35 cellular contexts compared by ENCODE assay signal in the genomic region with DNA sequence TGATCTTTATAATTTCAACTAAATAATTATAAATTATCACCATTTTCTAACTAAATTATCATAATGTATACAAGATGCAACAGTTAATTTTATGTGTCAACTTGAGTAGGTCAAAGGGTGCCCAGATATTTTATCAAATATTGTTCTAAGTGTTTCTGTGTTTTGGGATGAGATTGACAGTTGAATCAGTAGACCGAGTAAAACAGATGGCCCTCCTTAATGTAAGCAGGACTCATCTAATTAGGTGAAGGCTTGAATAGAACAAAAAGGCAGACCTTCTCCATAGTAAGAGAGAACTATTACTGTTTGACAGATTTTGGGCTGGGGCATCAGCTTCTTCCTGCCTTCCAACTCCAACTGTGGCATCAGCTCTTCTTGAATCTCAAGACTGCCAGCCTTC.
"Had no signal": no experiment of that assay in that cellular context is flagged by ENCODE, and none has a peak within 500 bp of the region (broad histone marks: within the 10 kb centered on the region; RNA-seq: fewer than 3 reads in every experiment).

No MANE protein-coding gene starts in this region.

- H3K27ac Mint-ChIP-seq: activated B cell treated with CpG ODN at 0.5 μM for 24 hours; activated CD4-positive, alpha-beta memory T cell treated with anti-CD3 and anti-CD28 coated beads for 36 hours; activated naive CD4-positive, alpha-beta T cell treated with anti-CD3 and anti-CD28 coated beads, Interleukin-2, amount 10 ng/mL, durations not matched to agents 7 days and 5 days; activated naive CD8-positive, alpha-beta T cell; activated naive CD8-positive, alpha-beta T cell treated with anti-CD3 and anti-CD28 coated beads, Interleukin-2, amount 50 U/mL, for 24 hours; activated T-helper 1 cell treated with anti-CD3 and anti-CD28 coated beads, Interleukin-12 subunit alpha, Interleukin-12 subunit beta, Interleukin-2, Interleukin-4 antibody, amounts not matched to agents 30 ng/mL and 10 ng/mL and 1 ng/mL, durations not matched to agents 14 hours and 24 hours and 36 hours; brain had no signal

- DNase-seq: activated B cell treated with CpG ODN at 0.5 μM for 24 hours; activated CD4-positive, alpha-beta memory T cell treated with anti-CD3 and anti-CD28 coated beads for 36 hours; activated CD4-positive, alpha-beta T cell treated with anti-CD3 and anti-CD28 coated beads for 4 hours; activated CD4-positive, alpha-beta T cell treated with anti-CD3 and anti-CD28 coated beads, Interleukin-2, amount 50 U/mL, for 1 hour; activated CD4-positive, CD25-positive, alpha-beta regulatory T cell treated with anti-CD3 and anti-CD28 coated beads, Interleukin-2, amount 50 U/mL, for 72 hours; activated CD8-positive, alpha-beta memory T cell treated with anti-CD3 and anti-CD28 coated beads, Interleukin-2, amount 50 U/mL, for 4 hours; activated naive CD4-positive, alpha-beta T cell treated with anti-CD3 and anti-CD28 coated beads, Interleukin-2, amount 10 ng/mL, durations not matched to agents 7 days and 5 days; activated naive CD8-positive, alpha-beta T cell treated with anti-CD3 and anti-CD28 coated beads, Interleukin-2, amount 50 U/mL, for 24 hours; activated T-cell treated with anti-CD3 and anti-CD28 coated beads for 4 hours; activated T-cell treated with anti-CD3 and anti-CD28 coated beads, Interleukin-2, amount 50 U/mL, for 4 hours; anterior cingulate cortex; caudate nucleus; cerebellar nuclear complex; Karpas-422; NCI-H1048; NCI-H1105 treated with DMSO at 0.1 percent for 48 hours; NCI-H1436; NCI-H1694; NCI-H1930; NCI-H2081 treated with DMSO at 0.1 percent for 48 hours; NCI-H2227 treated with DMSO at 0.1 percent for 48 hours; NCI-H526 treated with DMSO at 0.1 percent for 48 hours; NCI-H774; SHP77; SJCRH30; SW 1271; T-helper 1 cell; T-helper 2 cell; T-helper 9 cell had no signal

- H3K4me1 ChIP-seq: SJCRH30 had no signal

- H3K27me3 Mint-ChIP-seq: activated B cell treated with CpG ODN at 0.5 μM for 24 hours; activated CD4-positive, alpha-beta memory T cell treated with anti-CD3 and anti-CD28 coated beads for 36 hours; activated naive CD4-positive, alpha-beta T cell treated with anti-CD3 and anti-CD28 coated beads, Interleukin-2, amount 10 ng/mL, durations not matched to agents 7 days and 5 days; activated naive CD8-positive, alpha-beta T cell; activated naive CD8-positive, alpha-beta T cell treated with anti-CD3 and anti-CD28 coated beads, Interleukin-2, amount 50 U/mL, for 24 hours; brain had no signal

- H3K27ac ChIP-seq: SJCRH30, VCaP had no signal

- H3K27me3 ChIP-seq: SJCRH30 had no signal

- H3K4me1 Mint-ChIP-seq: activated B cell treated with CpG ODN at 0.5 μM for 24 hours; activated naive CD4-positive, alpha-beta T cell treated with anti-CD3 and anti-CD28 coated beads, Interleukin-2, amount 10 ng/mL, durations not matched to agents 7 days and 5 days; activated naive CD8-positive, alpha-beta T cell treated with anti-CD3 and anti-CD28 coated beads, Interleukin-2, amount 50 U/mL, for 24 hours; brain had no signal

- H3K9me3 Mint-ChIP-seq: activated T-cell treated with anti-CD3 and anti-CD28 coated beads, Interleukin-2, amount 50 U/mL, for 4 hours; activated T-helper 1 cell treated with anti-CD3 and anti-CD28 coated beads, Interleukin-12 subunit alpha, Interleukin-12 subunit beta, Interleukin-2, Interleukin-4 antibody, amounts not matched to agents 30 ng/mL and 10 ng/mL and 1 ng/mL, durations not matched to agents 14 hours and 24 hours and 36 hours had no signal

- H3K4me3 Mint-ChIP-seq: activated B cell treated with CpG ODN at 0.5 μM for 24 hours; activated CD4-positive, alpha-beta memory T cell treated with anti-CD3 and anti-CD28 coated beads for 36 hours; activated naive CD4-positive, alpha-beta T cell treated with anti-CD3 and anti-CD28 coated beads, Interleukin-2, amount 10 ng/mL, durations not matched to agents 7 days and 5 days; activated naive CD8-positive, alpha-beta T cell; activated naive CD8-positive, alpha-beta T cell treated with anti-CD3 and anti-CD28 coated beads, Interleukin-2, amount 50 U/mL, for 24 hours; activated T-cell treated with anti-CD3 and anti-CD28 coated beads, Interleukin-2, amount 50 U/mL, for 4 hours; activated T-helper 1 cell treated with anti-CD3 and anti-CD28 coated beads, Interleukin-12 subunit alpha, Interleukin-12 subunit beta, Interleukin-2, Interleukin-4 antibody, amounts not matched to agents 30 ng/mL and 10 ng/mL and 1 ng/mL, durations not matched to agents 14 hours and 24 hours and 36 hours; brain had no signal

- H3K36me3 Mint-ChIP-seq: activated CD4-positive, alpha-beta memory T cell treated with anti-CD3 and anti-CD28 coated beads for 36 hours; activated naive CD4-positive, alpha-beta T cell treated with anti-CD3 and anti-CD28 coated beads, Interleukin-2, amount 10 ng/mL, durations not matched to agents 7 days and 5 days; activated naive CD8-positive, alpha-beta T cell; brain had no signal

- H3K4me3 ChIP-seq: SJCRH30 had no signal

- H3K36me3 ChIP-seq: SJCRH30 had no signal

- FAIRE-seq: bronchial epithelial cell had no signal

- ATAC-seq: activated naive CD8-positive, alpha-beta T cell treated with anti-CD3 and anti-CD28 coated beads, Interleukin-2, amount 50 U/mL, for 24 hours; activated T-cell treated with anti-CD3 and anti-CD28 coated beads, Interleukin-2, amount 50 U/mL, for 4 hours; Panc1 had no signal

- H3K9me3 ChIP-seq: SJCRH30 had no signal
